29 cellular contexts compared by ENCODE assay signal in genomic region chr5:121182788-121183490, GRCh38.
DNase-seq lines count a peak whose midpoint lies in the region; ATAC-seq, FAIRE-seq and TF ChIP-seq lines count a peak whose summit lies in the region.
"Had no signal": no experiment of that assay in that cellular context is flagged by ENCODE, and none has a peak within 500 bp of the region (broad histone marks: within the 10 kb centered on the region; RNA-seq: fewer than 3 reads in every experiment).

No MANE protein-coding gene starts in this region.

- POLR2A ChIA-PET in SK-N-SH (lab: Yijun Ruan, JAX): no interaction called here
- POLR2A ChIA-PET in PC-3 (lab: Charles Lee; ENCODE audit: unreplicated experiment): no interaction called here

- no peak; the same call in 2 of the 3 replicates for ATAC-seq in SK-N-SH treated with all-trans-retinoic acid at 6 μM for 48 hours
- ATAC-seq in PC-3: peak; percentile 38; the same call in 1 of the 2 replicates
- ATAC-seq: left cardiac atrium, T-cell had no signal

- H3K9ac ChIP-seq in SK-N-SH (no peak overlapping the region), PC-3 (ENCODE audit: low read length) (no peak overlapping the region), neural progenitor cell (no peak overlapping the region)

- H3K36me3 ChIP-seq in SK-N-SH (replicated peaks in 1 of 2; ENCODE audit: control insufficient read depth in 1 of 2, insufficient read depth in 2 of 2, low read length in 1 of 2) (no peaks in the 10 kb centered on the region), PC-3 (ENCODE audit: low read depth, low read length) (no peaks in the 10 kb centered on the region), bronchial epithelial cell (ENCODE audit: control insufficient read depth, insufficient read depth, low read length) (no peaks in the 10 kb centered on the region), neural progenitor cell (no peaks in the 10 kb centered on the region), esophagus muscularis mucosa (no peaks in the 10 kb centered on the region)
- H3K36me3 ChIP-seq: right atrium auricular region, stomach, transverse colon had no signal

- CTCF ChIA-PET in SK-N-SH (lab: Yijun Ruan, JAX): interaction anchor here (0.6 kb wide), 1 partner anchor 85 kb away, joined by 3 read pairs; no protein-coding TSS in a partner anchor
- CTCF ChIA-PET in PC-3 (lab: Charles Lee): no interaction called here

- intact Hi-C loops in PC-3 (cut with micrococcal nuclease) (no loop called here), esophagus muscularis mucosa (cut with DNase I) (no loop called here)

- H3K9me3 Mint-ChIP-seq in neural progenitor cell: no peaks in the 10 kb centered on the region
- H3K9me3 Mint-ChIP-seq in activated naive CD8-positive, alpha-beta T cell treated with anti-CD3 and anti-CD28 coated beads for 36 hours: peaks cover 4% of the 10 kb centered on the region
- H3K9me3 Mint-ChIP-seq: activated CD4-positive, alpha-beta T cell treated with anti-CD3 and anti-CD28 coated beads, Interleukin-2, amount 10 ng/mL, durations not matched to agents 24 days and 14 days; activated T-helper 2 cell treated with anti-CD3 and anti-CD28 coated beads, Interferon-gamma antibody, Interleukin-2, Interleukin-4, amounts not matched to agents 10 μg/mL and 5 μg/mL and 100 μg/mL, durations not matched to agents 14 hours and 24 hours and 36 hours; naive B cell had no signal

- H3K4me1 Mint-ChIP-seq in neural progenitor cell: no peaks in the 10 kb centered on the region
- H3K4me1 Mint-ChIP-seq in activated naive CD8-positive, alpha-beta T cell treated with anti-CD3 and anti-CD28 coated beads for 36 hours: no peaks in the 10 kb centered on the region
- H3K4me1 Mint-ChIP-seq: activated CD4-positive, alpha-beta T cell treated with anti-CD3 and anti-CD28 coated beads, Interleukin-2, amount 10 ng/mL, durations not matched to agents 24 days and 14 days; CD8-positive, alpha-beta memory T cell; naive B cell; T-cell had no signal

- H3K4me3 ChIP-seq in SK-N-SH (ENCODE audit: low read depth in 2 of 2, low read length in 1 of 2) (no peak overlapping the region), PC-3 (ENCODE audit: low read length) (no peak overlapping the region), bronchial epithelial cell (ENCODE audit: low read depth, low read length) (no peak overlapping the region), neural progenitor cell (no peak overlapping the region), esophagus muscularis mucosa (no peak overlapping the region)
- H3K4me3 ChIP-seq: right atrium auricular region, stomach, transverse colon had no signal

- TF ChIP-seq POLR2A in esophagus muscularis mucosa (IDR thresholded peaks at IDR 0.05; ENCODE audit: low read depth): no peak

- no peak overlapping the region for H3K4me3 Mint-ChIP-seq in neural progenitor cell
- H3K4me3 Mint-ChIP-seq in activated naive CD8-positive, alpha-beta T cell treated with anti-CD3 and anti-CD28 coated beads for 36 hours: no peak overlapping the region
- H3K4me3 Mint-ChIP-seq: activated CD4-positive, alpha-beta T cell treated with anti-CD3 and anti-CD28 coated beads, Interleukin-2, amount 10 ng/mL, durations not matched to agents 24 days and 14 days; activated naive CD8-positive, alpha-beta T cell; CD8-positive, alpha-beta memory T cell; HFFc6; naive B cell; T-cell had no signal

- BruUV-seq in PC-3 (replicated peaks; lab: Mats Ljungman, UMichigan): no TSS peak

- no peak for DNase-seq in SK-N-SH
- peak; percentile 2 for DNase-seq in PC-3
- DNase-seq in bronchial epithelial cell (ENCODE audit: low read depth): peak; percentile 76
- DNase-seq in neural progenitor cell (ENCODE audit: low spot score): no peak
- no peak for DNase-seq in activated naive CD8-positive, alpha-beta T cell treated with anti-CD3 and anti-CD28 coated beads for 36 hours
- no peak for DNase-seq in NCI-H345 treated with DMSO at 0.1 percent for 48 hours (lab: John Stamatoyannopoulos, UW; ENCODE audit: unreplicated experiment)
- DNase-seq in esophagus muscularis mucosa (ENCODE audit: extremely low spot score): no peak
- DNase-seq: 8988T; activated CD4-positive, alpha-beta T cell treated with anti-CD3 and anti-CD28 coated beads, Interleukin-2, amount 10 ng/mL, durations not matched to agents 24 days and 14 days; CD8-positive, alpha-beta memory T cell; DMS79; effector CD8-positive, alpha-beta T cell; HFFc6; Karpas-422; left cardiac atrium; naive B cell; NCI-H1105 treated with DMSO at 0.1 percent for 48 hours; NCI-H2081 treated with DMSO at 0.1 percent for 48 hours; NCI-H446 treated with DMSO at 0.1 percent for 48 hours; stomach; T-cell; transverse colon had no signal

- H3K9me2 ChIP-seq in SK-N-SH: no peaks in the 10 kb centered on the region
- no peaks in the 10 kb centered on the region for H3K9me2 ChIP-seq in PC-3 (replicated peaks; ENCODE audit: low read length)

- no peak for TF ChIP-seq EP300 in SK-N-SH (IDR thresholded peaks at IDR 0.05; ENCODE audit: borderline replicate concordance in 1 of 2, low read depth in 1 of 2, low read length in 1 of 2)
- TF ChIP-seq EP300 in esophagus muscularis mucosa (IDR thresholded peaks at IDR 0.05): no peak

- no peak overlapping the region for H3K27ac Mint-ChIP-seq in neural progenitor cell
- H3K27ac Mint-ChIP-seq in activated naive CD8-positive, alpha-beta T cell treated with anti-CD3 and anti-CD28 coated beads for 36 hours: no peak overlapping the region
- H3K27ac Mint-ChIP-seq: activated CD4-positive, alpha-beta T cell treated with anti-CD3 and anti-CD28 coated beads, Interleukin-2, amount 10 ng/mL, durations not matched to agents 24 days and 14 days; activated naive CD8-positive, alpha-beta T cell; activated T-helper 2 cell treated with anti-CD3 and anti-CD28 coated beads, Interferon-gamma antibody, Interleukin-2, Interleukin-4, amounts not matched to agents 10 μg/mL and 5 μg/mL and 100 μg/mL, durations not matched to agents 14 hours and 24 hours and 36 hours; CD8-positive, alpha-beta memory T cell; HFFc6; naive B cell; T-cell had no signal

- H2AFZ ChIP-seq in SK-N-SH (ENCODE audit: low read depth): no peak overlapping the region
- no peak overlapping the region for H2AFZ ChIP-seq in PC-3 (ENCODE audit: low read length)
- peak overlapping the region; percentile 47 for H2AFZ ChIP-seq in neural progenitor cell (replicated peaks)

- no peaks in the 10 kb centered on the region for H3K27me3 ChIP-seq in SK-N-SH (ENCODE audit: insufficient read depth)
- no peaks in the 10 kb centered on the region for H3K27me3 ChIP-seq in PC-3 (ENCODE audit: low read length)
- no peaks in the 10 kb centered on the region for H3K27me3 ChIP-seq in bronchial epithelial cell (ENCODE audit: control insufficient read depth, insufficient read depth, low read length)
- H3K27me3 ChIP-seq in neural progenitor cell: no peaks in the 10 kb centered on the region
- H3K27me3 ChIP-seq in esophagus muscularis mucosa: no peaks in the 10 kb centered on the region
- H3K27me3 ChIP-seq: right atrium auricular region, stomach, transverse colon had no signal

- H3K27me3 Mint-ChIP-seq in neural progenitor cell (ENCODE audit: insufficient read depth, low read depth): no peaks in the 10 kb centered on the region
- no peaks in the 10 kb centered on the region for H3K27me3 Mint-ChIP-seq in activated naive CD8-positive, alpha-beta T cell treated with anti-CD3 and anti-CD28 coated beads for 36 hours
- H3K27me3 Mint-ChIP-seq: activated CD4-positive, alpha-beta T cell treated with anti-CD3 and anti-CD28 coated beads, Interleukin-2, amount 10 ng/mL, durations not matched to agents 24 days and 14 days; activated naive CD8-positive, alpha-beta T cell; CD8-positive, alpha-beta memory T cell; naive B cell; T-cell had no signal

- no peak overlapping the region; a peak in 1 of 4 replicates for H3K27ac ChIP-seq in SK-N-SH (ENCODE audit: low read depth in 2 of 2, low read length in 1 of 2)
- no peak overlapping the region for H3K27ac ChIP-seq in PC-3 (ENCODE audit: low read length)
- H3K27ac ChIP-seq in neural progenitor cell: no peak overlapping the region
- H3K27ac ChIP-seq in esophagus muscularis mucosa (replicated peaks in 1 of 4): no peak overlapping the region
- H3K27ac ChIP-seq: right atrium auricular region, stomach, transverse colon, VCaP had no signal

- no peak for TF ChIP-seq RAD21 in SK-N-SH (IDR thresholded peaks at IDR 0.05; ENCODE audit: low read length)

- H3K4me2 ChIP-seq in SK-N-SH (no peak overlapping the region), PC-3 (ENCODE audit: low read length) (no peak overlapping the region), neural progenitor cell (no peak overlapping the region)

- H3K4me1 ChIP-seq in SK-N-SH (ENCODE audit: control insufficient read depth in 1 of 2, insufficient read depth in 2 of 2, low read depth in 1 of 2, low read length in 1 of 2): no peaks in the 10 kb centered on the region; a peak in 2 of 4 replicates
- no peaks in the 10 kb centered on the region for H3K4me1 ChIP-seq in PC-3 (ENCODE audit: insufficient read depth, low read length)
- no peaks in the 10 kb centered on the region for H3K4me1 ChIP-seq in neural progenitor cell
- no peaks in the 10 kb centered on the region for H3K4me1 ChIP-seq in esophagus muscularis mucosa
- H3K4me1 ChIP-seq: right atrium auricular region, stomach, transverse colon had no signal

- no peaks in the 10 kb centered on the region for H3K36me3 Mint-ChIP-seq in neural progenitor cell
- H3K36me3 Mint-ChIP-seq in activated naive CD8-positive, alpha-beta T cell treated with anti-CD3 and anti-CD28 coated beads for 36 hours: no peaks in the 10 kb centered on the region
- H3K36me3 Mint-ChIP-seq: activated naive CD8-positive, alpha-beta T cell; CD8-positive, alpha-beta memory T cell; naive B cell; T-cell had no signal

- 69% methylated on average over 6 of the region's 6 CpGs for WGBS in SK-N-SH (ENCODE audit: low lambda C conversion rate)
- 70% methylated on average over 6 of the region's 6 CpGs for WGBS in esophagus muscularis mucosa

- no peaks in the 10 kb centered on the region for H4K20me1 ChIP-seq in SK-N-SH (ENCODE audit: insufficient read depth)
- no peaks in the 10 kb centered on the region for H4K20me1 ChIP-seq in PC-3 (ENCODE audit: low read length)
- H4K20me1 ChIP-seq in neural progenitor cell (ENCODE audit: low read depth): no peaks in the 10 kb centered on the region

- no peak for FAIRE-seq in bronchial epithelial cell (lab: Jason Lieb, UNC)
- FAIRE-seq: GM12891, HTR-8/SVneo had no signal

- TF ChIP-seq CTCF in SK-N-SH (IDR thresholded peaks at IDR 0.05) (no peak), PC-3 (conservative IDR thresholded peaks at IDR 0.05; ENCODE audit: low read depth, low read length) (no peak), bronchial epithelial cell (IDR thresholded peaks at IDR 0.05; ENCODE audit: insufficient read depth, low read length, severe bottlenecking) (no peak), neural progenitor cell (IDR thresholded peaks at IDR 0.05) (no peak), esophagus muscularis mucosa (IDR thresholded peaks at IDR 0.05) (no peak)

- no peaks in the 10 kb centered on the region for H3K79me2 ChIP-seq in SK-N-SH (ENCODE audit: insufficient read depth)
- H3K79me2 ChIP-seq in PC-3 (ENCODE audit: low read length): no peaks in the 10 kb centered on the region
- no peaks in the 10 kb centered on the region for H3K79me2 ChIP-seq in neural progenitor cell (ENCODE audit: low read depth)

- H3F3A ChIP-seq in SK-N-SH (replicated peaks; ENCODE audit: insufficient read depth): peaks cover 4% of the 10 kb centered on the region
- H3F3A ChIP-seq in PC-3 (ENCODE audit: low read length, unreplicated experiment): no peaks in the 10 kb centered on the region
- no peaks in the 10 kb centered on the region for H3F3A ChIP-seq in neural progenitor cell (ENCODE audit: low read depth)

- H3K9me3 ChIP-seq in SK-N-SH (no peaks in the 10 kb centered on the region), PC-3 (ENCODE audit: low read length) (no peaks in the 10 kb centered on the region), neural progenitor cell (ENCODE audit: low read depth) (no peaks in the 10 kb centered on the region), esophagus muscularis mucosa (no peaks in the 10 kb centered on the region)
- H3K9me3 ChIP-seq: right atrium auricular region, stomach, transverse colon had no signal

Comparison
In these comparisons a context has a peak if more than half of its experiments do, and no peak if none do; other contexts are left out.
1. DNase-seq: peak in PC-3 (single experiment) and bronchial epithelial cell (single experiment); none in SK-N-SH (single experiment), neural progenitor cell (single experiment), activated naive CD8-positive, alpha-beta T cell treated with anti-CD3 and anti-CD28 coated beads for 36 hours (single experiment), NCI-H345 treated with DMSO at 0.1 percent for 48 hours (single experiment) and esophagus muscularis mucosa (single experiment).